8 cellular contexts compared by ENCODE assay signal in the genomic region with DNA sequence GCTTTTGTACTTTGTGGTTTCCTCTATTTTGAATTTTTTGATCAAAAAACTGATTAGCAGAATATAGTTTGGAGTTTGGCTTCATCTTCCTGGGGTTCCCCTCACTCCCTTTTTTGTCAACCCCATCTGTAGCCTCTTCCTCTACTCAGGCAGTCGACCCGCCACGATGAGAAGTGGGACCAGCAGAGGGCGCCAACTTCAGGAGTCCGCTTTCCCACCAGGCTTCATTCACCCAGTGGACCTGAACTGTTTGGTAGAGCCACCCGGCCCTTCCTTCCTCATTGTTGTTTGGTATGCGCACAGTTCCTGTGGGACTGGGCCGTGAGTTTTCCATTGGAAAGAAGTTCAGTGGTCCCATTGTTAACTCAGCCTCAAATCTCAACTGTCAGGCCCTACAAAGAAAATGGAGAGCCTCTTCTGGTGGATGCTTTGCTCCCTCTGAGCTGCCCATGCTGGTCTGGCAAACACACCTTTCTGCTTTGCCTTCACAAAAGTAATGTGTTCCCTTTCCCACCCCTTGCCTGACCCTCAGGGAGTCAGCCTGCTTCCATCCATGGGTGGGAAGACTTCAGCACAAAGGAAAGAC. TPM values are rescaled to one million over a fixed set of nuclear protein-coding genes. Genes with fewer than 3 reads are reported as not detected.
DNase-seq lines count a peak whose midpoint lies in the region; ATAC-seq, FAIRE-seq and TF ChIP-seq lines count a peak whose summit lies in the region.

No MANE protein-coding gene starts in this region.

- H3K36me3 ChIP-seq in GM23248 (ENCODE audit: low read depth) (peaks cover 62% of the 10 kb centered on the region), SJSA1 (peaks cover 71% of the 10 kb centered on the region), prostate gland (peaks cover 9 to 18% of the 10 kb centered on the region in 2 donors)

- H3K4me1 ChIP-seq in GM23248 (ENCODE audit: insufficient read depth) = no peaks in the 10 kb centered on the region
- H3K4me1 ChIP-seq in SJSA1 (replicated peaks) = no peaks in the 10 kb centered on the region
- H3K4me1 ChIP-seq in prostate gland (replicated peaks) = no peaks in the 10 kb centered on the region

- intact Hi-C loops in head of caudate nucleus (cut with DNase I) (no loop called here), prostate gland (cut with DNase I) (no loop called here)

- H3K4me2 ChIP-seq in GM23248 (ENCODE audit: unreplicated experiment) = no peak overlapping the region

- in situ Hi-C loops in GM23248 (cut with MboI) = no loop called here

- no peak for TF ChIP-seq POLR2A in prostate gland (IDR thresholded peaks at IDR 0.05)

- TF ChIP-seq CTCF in AG09319 (IDR thresholded peaks at IDR 0.05; ENCODE audit: low read depth, low read length) (peak; percentile 68), prostate gland (IDR thresholded peaks at IDR 0.05) (peak in 3 of 4 experiments; percentile 35 to 56 (median 44))

- H3K9ac ChIP-seq in GM23248 = no peak overlapping the region

- H4K20me1 ChIP-seq in GM23248 (ENCODE audit: insufficient read depth) = no peaks in the 10 kb centered on the region

- no peaks in the 10 kb centered on the region for H3K9me3 ChIP-seq in GM23248 (ENCODE audit: low read depth)
- no peaks in the 10 kb centered on the region for H3K9me3 ChIP-seq in SJSA1 (replicated peaks)
- no peaks in the 10 kb centered on the region for H3K9me3 ChIP-seq in prostate gland

- no peak for DNase-seq in AG09319 (ENCODE audit: extremely low read depth, low read depth)
- peak; percentile 73 for DNase-seq in GM23248
- DNase-seq in SJSA1 (ENCODE audit: low read depth in 1 of 2, low spot score in 2 of 2) = peak; percentile 52 to 66
- peak; percentile 72 for DNase-seq in activated gamma-delta T cell treated with anti-CD3 and anti-CD28 coated beads, Interleukin-2, amount 50 U/mL, for 16 hours (ENCODE audit: low read depth)
- peak; percentile 42 to 89 (median 73) for DNase-seq in head of caudate nucleus
- DNase-seq in prostate gland (ENCODE audit: low spot score) = peak; percentile 55
- peak; percentile 68 for DNase-seq in urothelium cell line (ENCODE audit: low spot score)

- peaks cover 23% of the 10 kb centered on the region for H3K79me2 ChIP-seq in GM23248 (ENCODE audit: insufficient read depth)

- no peaks in the 10 kb centered on the region for H3K27me3 ChIP-seq in GM23248 (replicated peaks; ENCODE audit: insufficient read depth)
- H3K27me3 ChIP-seq in SJSA1 (replicated peaks) = no peaks in the 10 kb centered on the region
- no peaks in the 10 kb centered on the region for H3K27me3 ChIP-seq in prostate gland (replicated peaks; ENCODE audit: insufficient read depth)

- ATAC-seq in HG03025 (IDR thresholded peaks at IDR 0.05; ENCODE audit: low FRiP score, unreplicated experiment) = no peak

- H3K27ac ChIP-seq in GM23248 (no peak overlapping the region), SJSA1 (no peak overlapping the region), prostate gland (no peak overlapping the region)

- H3K9me2 ChIP-seq in GM23248 (ENCODE audit: insufficient read depth) = no peaks in the 10 kb centered on the region

- H2AFZ ChIP-seq in GM23248 = no peak overlapping the region

- FAIRE-seq in urothelium cell line (lab: Jason Lieb, UNC) = no peak

- H3K4me3 ChIP-seq in GM23248 (no peak overlapping the region), SJSA1 (no peak overlapping the region), prostate gland (no peak overlapping the region)

- WGBS in GM23248 (ENCODE audit: low coverage in 1 of 2, low lambda C conversion rate in 2 of 2, missing lambda C conversion rate in 2 of 2), 2 experiments = 38 to 41% methylated on average over 8 of the region's 8 CpGs
- 22% methylated on average over 8 of the region's 8 CpGs for WGBS in prostate gland

- peaks cover 62% of the 10 kb centered on the region for H3F3A ChIP-seq in GM23248 (ENCODE audit: insufficient read depth)

RNA-seq across cellular contexts. Expression of a gene that starts 21.7 kb away (rescaled TPM):
- total RNA-seq in GM23248 (2014; rRNA removed; shearing (Covaris generic)) = 461 and 510 TPM in 2 replicates
- polyA plus RNA-seq in GM23248 (2016; fragmentation: Nextera tagmentation; extraction: Ambion mirVana) = 889 and 891 TPM in 2 replicates
- total RNA-seq in SJSA1 (2014; rRNA removed; shearing (Covaris generic)) = 417 and 432 TPM in 2 replicates
- total RNA-seq in prostate gland = 100 to 1,000 TPM; 541 to 778 TPM

RNA-seq across cellular contexts. Expression of a gene that starts 55.9 kb away (rescaled TPM):
- total RNA-seq in GM23248 (2014; rRNA removed; shearing (Covaris generic)) = 24.0 and 32.9 TPM in 2 replicates
- polyA plus RNA-seq in GM23248 (2016; fragmentation: Nextera tagmentation; extraction: Ambion mirVana) = 7.9 and 9.3 TPM in 2 replicates
- 12.9 and 19.2 TPM in 2 replicates for total RNA-seq in SJSA1 (2014; rRNA removed; shearing (Covaris generic))
- total RNA-seq in prostate gland = 10 to 100 TPM in 1 of 2 donors, 1 to 10 TPM in 1; 4.5 to 52.9 TPM
